Comparison of ENCODE assay signal across 1 cellular context in the genomic region with DNA sequence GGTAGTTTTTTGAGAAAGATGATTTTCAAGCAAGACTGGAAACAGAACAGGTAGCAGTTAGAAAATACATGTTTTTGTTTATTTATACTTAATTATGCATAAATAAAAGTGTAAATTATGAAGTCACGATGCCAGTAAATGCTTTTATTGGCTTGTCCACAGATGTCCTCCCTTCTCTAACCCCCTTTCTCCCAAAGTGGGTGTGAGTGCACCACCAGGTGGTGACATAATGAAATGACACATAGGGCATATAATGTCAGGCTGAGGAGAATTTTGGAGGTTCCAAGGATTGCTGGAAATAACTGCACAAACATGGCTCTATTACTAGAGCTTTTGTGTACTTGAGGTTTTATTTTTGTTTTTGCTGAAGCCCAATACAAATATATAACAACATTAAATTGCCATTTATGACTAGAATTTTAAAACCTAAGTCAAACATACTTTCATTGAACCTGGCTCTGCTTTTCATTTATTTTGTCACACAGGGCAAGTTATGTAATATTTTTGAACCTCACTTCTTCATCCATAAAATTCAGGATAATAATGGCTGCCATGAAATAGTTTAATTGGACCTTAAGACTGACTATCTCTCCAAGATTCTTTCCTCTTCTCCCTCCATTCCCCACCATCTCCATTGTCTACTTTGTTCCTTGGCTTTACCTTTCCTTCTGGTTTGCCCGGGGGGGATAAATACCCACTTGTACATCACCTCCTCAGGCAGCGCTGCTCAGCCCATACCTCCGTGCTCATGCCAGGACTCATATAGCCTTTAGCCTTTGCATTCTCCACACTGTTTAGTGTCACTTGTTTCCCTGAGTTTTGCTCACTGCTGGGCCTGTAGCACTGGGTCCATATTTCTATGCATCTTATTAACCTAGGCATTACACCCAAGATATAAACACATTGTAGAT.
TF ChIP-seq lines count a peak whose summit lies in the region.

No MANE protein-coding gene starts in this region.

TF ChIP-seq in GM12878, 131 proteins besides CTCF, POLR2A, EP300 and RAD21 (continued from another document):
- TF ChIP-seq, protein P1, sequence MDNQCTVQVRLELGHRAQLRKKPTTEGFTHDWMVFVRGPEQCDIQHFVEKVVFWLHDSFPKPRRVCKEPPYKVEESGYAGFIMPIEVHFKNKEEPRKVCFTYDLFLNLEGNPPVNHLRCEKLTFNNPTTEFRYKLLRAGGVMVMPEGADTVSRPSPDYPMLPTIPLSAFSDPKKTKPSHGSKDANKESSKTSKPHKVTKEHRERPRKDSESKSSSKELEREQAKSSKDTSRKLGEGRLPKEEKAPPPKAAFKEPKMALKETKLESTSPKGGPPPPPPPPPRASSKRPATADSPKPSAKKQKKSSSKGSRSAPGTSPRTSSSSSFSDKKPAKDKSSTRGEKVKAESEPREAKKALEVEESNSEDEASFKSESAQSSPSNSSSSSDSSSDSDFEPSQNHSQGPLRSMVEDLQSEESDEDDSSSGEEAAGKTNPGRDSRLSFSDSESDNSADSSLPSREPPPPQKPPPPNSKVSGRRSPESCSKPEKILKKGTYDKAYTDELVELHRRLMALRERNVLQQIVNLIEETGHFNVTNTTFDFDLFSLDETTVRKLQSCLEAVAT (IDR thresholded peaks at IDR 0.05): no peak
- TF ChIP-seq, protein P2, sequence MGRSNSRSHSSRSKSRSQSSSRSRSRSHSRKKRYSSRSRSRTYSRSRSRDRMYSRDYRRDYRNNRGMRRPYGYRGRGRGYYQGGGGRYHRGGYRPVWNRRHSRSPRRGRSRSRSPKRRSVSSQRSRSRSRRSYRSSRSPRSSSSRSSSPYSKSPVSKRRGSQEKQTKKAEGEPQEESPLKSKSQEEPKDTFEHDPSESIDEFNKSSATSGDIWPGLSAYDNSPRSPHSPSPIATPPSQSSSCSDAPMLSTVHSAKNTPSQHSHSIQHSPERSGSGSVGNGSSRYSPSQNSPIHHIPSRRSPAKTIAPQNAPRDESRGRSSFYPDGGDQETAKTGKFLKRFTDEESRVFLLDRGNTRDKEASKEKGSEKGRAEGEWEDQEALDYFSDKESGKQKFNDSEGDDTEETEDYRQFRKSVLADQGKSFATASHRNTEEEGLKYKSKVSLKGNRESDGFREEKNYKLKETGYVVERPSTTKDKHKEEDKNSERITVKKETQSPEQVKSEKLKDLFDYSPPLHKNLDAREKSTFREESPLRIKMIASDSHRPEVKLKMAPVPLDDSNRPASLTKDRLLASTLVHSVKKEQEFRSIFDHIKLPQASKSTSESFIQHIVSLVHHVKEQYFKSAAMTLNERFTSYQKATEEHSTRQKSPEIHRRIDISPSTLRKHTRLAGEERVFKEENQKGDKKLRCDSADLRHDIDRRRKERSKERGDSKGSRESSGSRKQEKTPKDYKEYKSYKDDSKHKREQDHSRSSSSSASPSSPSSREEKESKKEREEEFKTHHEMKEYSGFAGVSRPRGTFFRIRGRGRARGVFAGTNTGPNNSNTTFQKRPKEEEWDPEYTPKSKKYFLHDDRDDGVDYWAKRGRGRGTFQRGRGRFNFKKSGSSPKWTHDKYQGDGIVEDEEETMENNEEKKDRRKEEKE (IDR thresholded peaks at IDR 0.05): no peak
- TF ChIP-seq SPI1 (IDR thresholded peaks at IDR 0.05; ENCODE audit: borderline replicate concordance, insufficient read depth, low read depth, low read length): no peak
- TF ChIP-seq, protein P3, sequence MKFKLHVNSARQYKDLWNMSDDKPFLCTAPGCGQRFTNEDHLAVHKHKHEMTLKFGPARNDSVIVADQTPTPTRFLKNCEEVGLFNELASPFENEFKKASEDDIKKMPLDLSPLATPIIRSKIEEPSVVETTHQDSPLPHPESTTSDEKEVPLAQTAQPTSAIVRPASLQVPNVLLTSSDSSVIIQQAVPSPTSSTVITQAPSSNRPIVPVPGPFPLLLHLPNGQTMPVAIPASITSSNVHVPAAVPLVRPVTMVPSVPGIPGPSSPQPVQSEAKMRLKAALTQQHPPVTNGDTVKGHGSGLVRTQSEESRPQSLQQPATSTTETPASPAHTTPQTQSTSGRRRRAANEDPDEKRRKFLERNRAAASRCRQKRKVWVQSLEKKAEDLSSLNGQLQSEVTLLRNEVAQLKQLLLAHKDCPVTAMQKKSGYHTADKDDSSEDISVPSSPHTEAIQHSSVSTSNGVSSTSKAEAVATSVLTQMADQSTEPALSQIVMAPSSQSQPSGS (IDR thresholded peaks at IDR 0.05; ENCODE audit: low read length): no peak
- no peak for TF ChIP-seq NFXL1 (IDR thresholded peaks at IDR 0.05; ENCODE audit: borderline replicate concordance)
- no peak for TF ChIP-seq ZSCAN29 (IDR thresholded peaks at IDR 0.05)
